Comparison of ENCODE assay signal across 8 cellular contexts in genomic region chr16:19114359-19115147, GRCh38. TPM values are rescaled to one million over a fixed set of nuclear protein-coding genes. Genes with fewer than 3 reads are reported as not detected.
DNase-seq lines count a peak whose midpoint lies in the region; ATAC-seq and TF ChIP-seq lines count a peak whose summit lies in the region.

No MANE protein-coding gene starts in this region.

- DNase-seq in GM06990 (ENCODE audit: extremely low read depth, insufficient read length) (peak; percentile 73), ascending aorta (ENCODE audit: low spot score in 2 of 2) (peak; percentile 21 to 71), hepatic stellate cell (ENCODE audit: low spot score) (peak; percentile 61), skeletal muscle cell (ENCODE audit: low read depth) (no peak), NCI-H774 (lab: John Stamatoyannopoulos, UW) (no peak)

- H3K27ac ChIP-seq in ascending aorta = peak overlapping the region; percentile 98 to 99

- H3K36me3 ChIP-seq in GM06990 (ENCODE audit: control insufficient read depth, insufficient read depth, low read length) = no peaks in the 10 kb centered on the region
- H3K36me3 ChIP-seq in ascending aorta = peaks cover 9 to 22% of the 10 kb centered on the region in 2 donors

- no peaks in the 10 kb centered on the region for H3K9me3 ChIP-seq in ascending aorta

- peak; percentile 42 for ATAC-seq in HG03354 (IDR thresholded peaks at IDR 0.05; ENCODE audit: poor library complexity, severe bottlenecking, unreplicated experiment)
- no peak for ATAC-seq in GM21528 (IDR thresholded peaks at IDR 0.05; ENCODE audit: low FRiP score, unreplicated experiment)
- ATAC-seq in GM19324 (IDR thresholded peaks at IDR 0.05; ENCODE audit: low FRiP score, unreplicated experiment) = no peak

- H3K27me3 ChIP-seq in GM06990 (replicated peaks; ENCODE audit: control insufficient read depth, insufficient read depth, low read length) (no peaks in the 10 kb centered on the region; the same call in 1 of the 2 replicates), ascending aorta (no peaks in the 10 kb centered on the region)

- intact Hi-C loops in ascending aorta (cut with DNase I) = loop anchor here (5.0 kb wide), 1 partner anchor 312 kb away; the partner anchor contains the start of gene ARL6IP1

- peaks cover 12 to 42% of the 10 kb centered on the region in 2 donors for H3K4me1 ChIP-seq in ascending aorta

- peak overlapping the region; percentile 62 for H3K4me3 ChIP-seq in GM06990 (replicated peaks; ENCODE audit: low read depth, low read length)
- H3K4me3 ChIP-seq in ascending aorta = peak overlapping the region; percentile 75 to 92
- peak overlapping the region; percentile 61 for H3K4me3 ChIP-seq in skeletal muscle cell (ENCODE audit: low read depth, low read length)

- no peak for TF ChIP-seq CTCF in GM06990 (IDR thresholded peaks at IDR 0.05; ENCODE audit: insufficient read depth, low read length, poor library complexity, severe bottlenecking)
- peak; percentile 2 to 46 (median 38) for TF ChIP-seq CTCF in ascending aorta (IDR thresholded peaks at IDR 0.05)

RNA-seq across cellular contexts. Expression of gene ITPRIPL2, which starts 0.8 kb away (rescaled TPM):
- total RNA-seq in ascending aorta = 94.5 TPM

RNA-seq across cellular contexts. Expression of gene COQ7, which starts 47.1 kb away (rescaled TPM):
- 3.1 TPM for total RNA-seq in ascending aorta

RNA-seq across cellular contexts. Expression of gene SYT17, which starts 53.5 kb away (rescaled TPM):
- 2.4 TPM for total RNA-seq in ascending aorta

Comparison
In these comparisons a context has a peak if more than half of its experiments do, and no peak if none do; other contexts are left out.
1. DNase-seq: peak in GM06990 (single experiment), ascending aorta (2 of 2) and hepatic stellate cell (single experiment); none in skeletal muscle cell (single experiment) and NCI-H774 (single experiment).
2. Peak in every context shown above with its lines, with median percentiles within 50 percentile points of each other: H3K4me3 ChIP-seq.